8 cellular contexts compared by ENCODE assay signal in genomic region chr22:19853058-19853878, GRCh38.
A peak's percentile ranks its signal among the peaks of the same experiment; 100 is the strongest.
DNase-seq lines count a peak whose midpoint lies in the region; ATAC-seq and TF ChIP-seq lines count a peak whose summit lies in the region.

No MANE protein-coding gene starts in this region.

- no peaks in the 10 kb centered on the region for H3K9me3 ChIP-seq in RWPE2 (ENCODE audit: severe bottlenecking)

- peaks cover 34% of the 10 kb centered on the region for H3K36me3 ChIP-seq in RWPE2 (ENCODE audit: low read depth)
- peaks cover 23% of the 10 kb centered on the region for H3K36me3 ChIP-seq in rectal smooth muscle tissue (ENCODE audit: control insufficient read depth, insufficient read depth, low read length)

- no peak for DNase-seq in RWPE2 (ENCODE audit: low spot score)
- no peak for DNase-seq in fibroblast of pulmonary artery (ENCODE audit: low read depth)
- DNase-seq in NCI-H226: no peak
- DNase-seq in cerebellar cortex (ENCODE audit: low spot score): no peak
- DNase-seq in HCEC 1CT: no peak

- H3K4me1 ChIP-seq in RWPE2 (ENCODE audit: insufficient read depth, poor library complexity, severe bottlenecking) (peaks cover 31% of the 10 kb centered on the region), rectal smooth muscle tissue (ENCODE audit: control insufficient read depth, insufficient read depth, low read length) (peaks cover 19% of the 10 kb centered on the region)

- peak overlapping the region; percentile 88 for H3K4me3 ChIP-seq in GM08714 (ENCODE audit: low read length)
- peak overlapping the region; percentile 65 for H3K4me3 ChIP-seq in RWPE2 (ENCODE audit: severe bottlenecking)
- peak overlapping the region; percentile 92 for H3K4me3 ChIP-seq in fibroblast of pulmonary artery (replicated peaks; ENCODE audit: low read depth, low read length)
- H3K4me3 ChIP-seq in rectal smooth muscle tissue (ENCODE audit: low read length): peak overlapping the region; percentile 94

- TF ChIP-seq CTCF in RWPE2 (IDR thresholded peaks at IDR 0.05; ENCODE audit: poor library complexity, severe bottlenecking): no peak
- no peak for TF ChIP-seq CTCF in fibroblast of pulmonary artery (IDR thresholded peaks at IDR 0.05; ENCODE audit: low read length, missing control alignments)

- peak overlapping the region; percentile 92 for H3K9ac ChIP-seq in rectal smooth muscle tissue (ENCODE audit: low read length)

- H3K27me3 ChIP-seq in RWPE2 (ENCODE audit: insufficient read depth, poor library complexity, severe bottlenecking) (no peaks in the 10 kb centered on the region), rectal smooth muscle tissue (ENCODE audit: control insufficient read depth, insufficient read depth, low read length) (no peaks in the 10 kb centered on the region)

- H3K27ac ChIP-seq in RWPE2 (ENCODE audit: poor library complexity, severe bottlenecking) (peak overlapping the region; percentile 77), rectal smooth muscle tissue (ENCODE audit: low read depth, low read length) (peak overlapping the region; percentile 84)

- ATAC-seq in RWPE2 (ENCODE audit: low read depth) (no peak), HG03108 (IDR thresholded peaks at IDR 0.05; ENCODE audit: unreplicated experiment) (no peak)
